In the genomic region with DNA sequence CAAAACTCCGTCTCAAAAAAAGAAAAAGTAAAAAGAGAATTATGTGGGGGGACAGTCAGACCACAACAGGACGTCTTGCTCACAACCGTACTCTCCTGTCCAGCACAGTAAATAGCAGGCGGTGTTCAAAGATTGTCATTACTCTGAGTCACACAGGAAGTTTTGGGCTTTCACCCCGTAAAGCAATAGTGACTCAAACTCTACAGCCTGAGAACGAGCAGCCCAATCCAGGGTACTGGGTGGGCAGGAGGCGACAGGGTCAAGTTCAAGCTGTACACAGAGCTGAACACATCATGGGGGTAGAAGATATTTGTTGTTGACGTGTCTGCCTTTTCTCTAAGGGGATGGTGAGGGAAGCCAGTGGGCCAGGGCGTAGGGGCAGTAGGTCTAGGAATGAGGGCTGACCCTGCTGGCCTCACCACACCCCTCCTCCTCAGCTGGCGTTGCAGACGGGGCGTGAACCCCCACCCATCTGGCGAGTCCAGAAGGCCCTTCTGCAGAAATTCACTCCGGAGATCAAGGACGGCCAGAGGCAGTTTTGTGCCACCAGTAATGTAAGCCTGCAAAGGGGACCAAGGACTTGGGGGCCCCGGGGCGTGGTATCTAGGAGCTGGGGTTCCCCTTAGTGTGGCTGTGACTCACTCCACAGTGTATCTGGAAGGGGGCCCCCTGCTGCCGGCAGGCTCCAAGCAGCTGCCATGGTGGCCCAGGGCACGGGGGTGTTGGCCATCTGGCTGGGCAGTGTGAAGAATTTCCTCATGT, we compare ENCODE assay signal across 8 cellular contexts. TPM values are rescaled to one million over a fixed set of nuclear protein-coding genes. Genes with fewer than 3 reads are reported as not detected.
DNase-seq lines count a peak whose midpoint lies in the region; ATAC-seq and TF ChIP-seq lines count a peak whose summit lies in the region.

No MANE protein-coding gene starts in this region.

- POLR2A ChIA-PET in GM10248 (lab: Yijun Ruan, JAX), result no interaction called here

- TF ChIP-seq CTCF in brain microvascular endothelial cell (IDR thresholded peaks at IDR 0.05; ENCODE audit: low read depth, low read length, missing control alignments), result peak; percentile 64
- no peak for TF ChIP-seq CTCF in nephron progenitor cell (IDR thresholded peaks at IDR 0.05)
- TF ChIP-seq CTCF in GM10248 (IDR thresholded peaks at IDR 0.05; ENCODE audit: control extremely low read depth, extremely low read depth, low read depth, missing control alignments), result no peak

- no peaks in the 10 kb centered on the region for H3K9me3 ChIP-seq in MG63

- H3K27ac ChIP-seq in brain microvascular endothelial cell, result peak overlapping the region; percentile 89

- no peaks in the 10 kb centered on the region for H3K4me1 Mint-ChIP-seq in nephron progenitor cell

- H3K4me3 Mint-ChIP-seq in nephron progenitor cell, result no peak overlapping the region

- H3K4me3 ChIP-seq in MG63 (no peak overlapping the region), brain microvascular endothelial cell (ENCODE audit: low read depth, low read length) (peak overlapping the region; percentile 33)

- H3K36me3 ChIP-seq in MG63 (peaks cover 78% of the 10 kb centered on the region), brain microvascular endothelial cell (replicated peaks) (peaks cover 39% of the 10 kb centered on the region)

- no peaks in the 10 kb centered on the region for H3K27me3 ChIP-seq in MG63
- no peaks in the 10 kb centered on the region for H3K27me3 ChIP-seq in brain microvascular endothelial cell (replicated peaks)

- no peaks in the 10 kb centered on the region for H3K27me3 Mint-ChIP-seq in nephron progenitor cell (ENCODE audit: low read depth, poor library complexity)

- peak; percentile 37 for DNase-seq in Caki2 (ENCODE audit: low read depth)
- peak; percentile 49 for DNase-seq in MG63
- DNase-seq in brain microvascular endothelial cell, result peak; percentile 85
- DNase-seq in nephron progenitor cell, result no peak
- DNase-seq in NCI-H1105 treated with DMSO at 0.1 percent for 48 hours (lab: John Stamatoyannopoulos, UW), result no peak
- no peak for DNase-seq in globus pallidus (ENCODE audit: low spot score)
- no peak for DNase-seq in GM10248 (ENCODE audit: extremely low spot score)

- peak overlapping the region; percentile 90 for H3K27ac Mint-ChIP-seq in nephron progenitor cell

- peaks cover 61% of the 10 kb centered on the region for H3K36me3 Mint-ChIP-seq in nephron progenitor cell (ENCODE audit: low read depth)

- ATAC-seq in HG03565 (IDR thresholded peaks at IDR 0.05; ENCODE audit: unreplicated experiment), result no peak

- in situ Hi-C loops in Caki2 (cut with HindIII; ENCODE audit: low pct_unique_long_range_greater_than_20kb, low sequenced_read_pairs), result no loop called here
- in situ Hi-C loops in brain microvascular endothelial cell (cut with HindIII; ENCODE audit: low pct_ligation_motif_present, low sequenced_read_pairs), result no loop called here

- no peaks in the 10 kb centered on the region for H3K9me3 Mint-ChIP-seq in nephron progenitor cell

- CTCF ChIA-PET in GM10248 (lab: Yijun Ruan, JAX), result no interaction called here

RNA-seq across cellular contexts. Expression of a gene that starts 23.3 kb away (rescaled TPM):
- 1.3 and 2.3 TPM in 2 replicates for total RNA-seq in Caki2 (2014; rRNA removed; shearing (Covaris generic); ENCODE audit: low replicate concordance)
- total RNA-seq in MG63 (2014; rRNA removed; shearing (Covaris generic); ENCODE audit: low replicate concordance), result 1.2 and 1.8 TPM in 2 replicates

RNA-seq across cellular contexts. Expression of a gene that starts 25.7 kb away (rescaled TPM):
- 140 and 190 TPM in 2 replicates for total RNA-seq in Caki2 (2014; rRNA removed; shearing (Covaris generic); ENCODE audit: low replicate concordance)
- 66.4 and 72.7 TPM in 2 replicates for total RNA-seq in MG63 (2014; rRNA removed; shearing (Covaris generic); ENCODE audit: low replicate concordance)

RNA-seq across cellular contexts. Expression of a gene that starts 27.7 kb away (rescaled TPM):
- total RNA-seq in Caki2 (2014; rRNA removed; shearing (Covaris generic); ENCODE audit: low replicate concordance), result 18.5 and 28.2 TPM in 2 replicates
- total RNA-seq in MG63 (2014; rRNA removed; shearing (Covaris generic); ENCODE audit: low replicate concordance), result 13.4 and 22.7 TPM in 2 replicates

RNA-seq across cellular contexts. Expression of a gene that starts 33.2 kb away (rescaled TPM):
- 9.5 TPM in 1 of 2 replicates, not detected in the other for total RNA-seq in Caki2 (2014; rRNA removed; shearing (Covaris generic); ENCODE audit: low replicate concordance)
- total RNA-seq in MG63 (2014; rRNA removed; shearing (Covaris generic); ENCODE audit: low replicate concordance), result 0.20 TPM in 1 of 2 replicates, not detected in the other

RNA-seq across cellular contexts. Expression of a gene that starts 33.9 kb away (rescaled TPM):
- total RNA-seq in Caki2 (2014; rRNA removed; shearing (Covaris generic); ENCODE audit: low replicate concordance), result 172 and 190 TPM in 2 replicates
- 46.1 and 109 TPM in 2 replicates for total RNA-seq in MG63 (2014; rRNA removed; shearing (Covaris generic); ENCODE audit: low replicate concordance)

Comparison
In these comparisons a context has a peak if more than half of its experiments do, and no peak if none do; other contexts are left out.
1. DNase-seq: peak in Caki2 (single experiment), MG63 (single experiment) and brain microvascular endothelial cell (single experiment); none in nephron progenitor cell (single experiment), NCI-H1105 treated with DMSO at 0.1 percent for 48 hours (single experiment), globus pallidus (single experiment) and GM10248 (single experiment).